In the genomic region with DNA sequence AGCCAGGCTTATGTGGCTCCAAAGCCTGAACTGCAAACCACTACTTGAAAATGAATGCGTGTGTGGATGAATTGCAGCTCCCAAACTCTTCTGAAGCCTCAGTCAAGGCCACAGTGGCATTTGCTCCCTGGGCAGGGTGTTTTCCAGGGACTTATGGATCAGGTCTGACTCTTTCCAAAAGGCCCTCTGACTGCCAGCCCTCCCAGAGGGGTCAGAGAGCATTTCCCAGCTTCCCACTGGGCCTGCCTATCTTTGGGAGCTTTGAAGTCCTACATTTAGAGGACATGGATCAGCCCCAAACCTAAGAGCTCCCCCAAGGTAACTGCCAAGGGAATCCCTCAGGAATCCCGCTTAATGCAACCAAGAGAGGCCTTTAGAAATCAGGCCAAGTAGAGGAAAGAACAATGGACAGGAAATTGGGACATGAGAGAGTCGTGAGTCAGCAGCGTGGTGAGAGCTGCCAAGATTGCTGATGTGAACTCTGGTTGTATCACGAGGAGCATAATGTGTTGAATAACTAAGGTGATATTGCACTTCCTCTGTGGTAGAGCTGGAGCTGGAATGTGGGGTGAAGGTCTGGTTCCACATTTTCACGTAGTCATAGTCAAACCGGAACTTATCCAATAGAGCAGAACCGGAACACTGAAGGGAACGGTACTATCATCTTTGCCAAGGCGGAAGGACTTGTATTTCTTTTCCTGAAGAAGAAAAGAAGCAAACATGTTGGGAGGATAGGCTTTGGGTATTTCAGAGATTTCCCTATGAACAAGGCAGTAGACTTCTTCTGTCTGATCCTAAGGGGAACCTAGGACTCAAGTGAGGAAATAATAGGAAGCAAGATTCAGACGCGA, we compare ENCODE assay signal across 7 cellular contexts.
DNase-seq lines count a peak whose midpoint lies in the region; ATAC-seq and TF ChIP-seq lines count a peak whose summit lies in the region.

No MANE protein-coding gene starts in this region.

- peak overlapping the region; percentile 80 to 84 (median 82) for H3K27ac ChIP-seq in upper lobe of left lung

- ATAC-seq in upper lobe of left lung (ENCODE audit: low FRiP score in 2 of 2) = peak; percentile 72 to 89

- intact Hi-C loops in lower leg skin (cut with DNase I; ENCODE audit: low total_unique reads) = no loop called here

- in situ Hi-C loops in HAP-1 (cut with MboI; ENCODE audit: low sequenced_read_pairs) = no loop called here

- H3K4me3 ChIP-seq in cardiac fibroblast (replicated peaks in 1 of 2; ENCODE audit: low read depth in 2 of 2, low read length in 2 of 2) (no peak overlapping the region), lower leg skin (ENCODE audit: low read depth, poor library complexity, severe bottlenecking) (no peak overlapping the region), upper lobe of left lung (no peak overlapping the region), HAP-1 (no peak overlapping the region)

- TF ChIP-seq CTCF in cardiac fibroblast (IDR thresholded peaks at IDR 0.05; ENCODE audit: low read depth, low read length) (no peak), lower leg skin (IDR thresholded peaks at IDR 0.05) (no peak), upper lobe of left lung (IDR thresholded peaks at IDR 0.05) (peak in 1 of 6 experiments; percentile 11)

- H3K27me3 ChIP-seq in upper lobe of left lung (no peaks in the 10 kb centered on the region), HAP-1 (ENCODE audit: low read depth) (no peaks in the 10 kb centered on the region)

- no peaks in the 10 kb centered on the region for H3K9me3 ChIP-seq in upper lobe of left lung
- H3K9me3 ChIP-seq in HAP-1 = no peaks in the 10 kb centered on the region

- DNase-seq in H4 (ENCODE audit: low spot score) (peak; percentile 97), NOMO-1 treated with DMSO at 0.1 percent for 48 hours (lab: John Stamatoyannopoulos, UW; ENCODE audit: unreplicated experiment) (peak; percentile 87), cardiac fibroblast (ENCODE audit: low read depth in 2 of 2) (peak; percentile 99), lower leg skin (ENCODE audit: low spot score in 2 of 2) (peak; percentile 85 to 94), upper lobe of left lung (peak in 1 of 2 donors; percentile 92), HAP-1 (ENCODE audit: low spot score in 2 of 2) (no peak)
- no peak for DNase-seq in activated naive CD4-positive, alpha-beta T cell treated with anti-CD3 and anti-CD28 coated beads, Interleukin-2, amount 50 U/mL, for 16 hours

- WGBS in lower leg skin, 2 donors = 42 to 52% methylated on average over 12 of the region's 12 CpGs
- WGBS in upper lobe of left lung, 2 donors = 29 to 45% methylated on average over 12 of the region's 12 CpGs

- TF ChIP-seq POLR2A in lower leg skin (IDR thresholded peaks at IDR 0.05) (no peak), upper lobe of left lung (IDR thresholded peaks at IDR 0.05) (peak in 1 of 4 donors; percentile 35)

- peak in 2 of 4 donors; percentile 84 to 94 for TF ChIP-seq EP300 in upper lobe of left lung (IDR thresholded peaks at IDR 0.05)

- no peaks in the 10 kb centered on the region for H3K36me3 ChIP-seq in upper lobe of left lung
- H3K36me3 ChIP-seq in HAP-1 (replicated peaks) = no peaks in the 10 kb centered on the region

- H3K4me1 ChIP-seq in upper lobe of left lung (peaks cover 47 to 60% (median 56%) of the 10 kb centered on the region in 4 donors), HAP-1 (no peaks in the 10 kb centered on the region)

Comparison
In these comparisons a context has a peak if more than half of its experiments do, and no peak if none do; other contexts are left out.
1. DNase-seq: peak in H4 (single experiment), NOMO-1 treated with DMSO at 0.1 percent for 48 hours (single experiment), cardiac fibroblast (2 of 2) and lower leg skin (2 of 2); none in activated naive CD4-positive, alpha-beta T cell treated with anti-CD3 and anti-CD28 coated beads, Interleukin-2, amount 50 U/mL, for 16 hours (single experiment) and HAP-1 (0 of 2).